In the genomic region with DNA sequence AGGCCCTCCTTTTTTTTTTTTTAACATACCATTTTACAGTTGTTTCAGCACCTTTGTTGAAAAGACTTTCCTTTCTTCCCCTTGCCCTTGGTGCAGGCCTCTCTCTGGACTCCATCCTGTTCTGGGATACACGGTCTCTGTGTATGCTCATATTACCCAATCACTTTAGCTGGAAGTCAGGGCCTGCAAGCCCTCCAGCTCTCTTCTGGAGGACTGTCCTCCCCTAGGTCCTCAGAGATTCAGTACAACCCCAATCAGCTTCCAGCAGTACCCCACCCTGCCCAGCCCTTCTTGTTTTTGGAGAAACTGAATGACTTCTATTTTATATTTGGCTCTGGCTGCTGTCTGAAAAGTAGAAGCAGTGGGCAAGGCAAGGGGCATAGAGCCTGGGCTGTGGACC, we compare ENCODE assay signal across 1 cellular context.
TF ChIP-seq lines count a peak whose summit lies in the region.

No MANE protein-coding gene starts in this region.

TF ChIP-seq in IMR-90, 13 proteins besides CTCF, POLR2A, EP300 and RAD21 (continued from another document):
- TF ChIP-seq, protein P1, sequence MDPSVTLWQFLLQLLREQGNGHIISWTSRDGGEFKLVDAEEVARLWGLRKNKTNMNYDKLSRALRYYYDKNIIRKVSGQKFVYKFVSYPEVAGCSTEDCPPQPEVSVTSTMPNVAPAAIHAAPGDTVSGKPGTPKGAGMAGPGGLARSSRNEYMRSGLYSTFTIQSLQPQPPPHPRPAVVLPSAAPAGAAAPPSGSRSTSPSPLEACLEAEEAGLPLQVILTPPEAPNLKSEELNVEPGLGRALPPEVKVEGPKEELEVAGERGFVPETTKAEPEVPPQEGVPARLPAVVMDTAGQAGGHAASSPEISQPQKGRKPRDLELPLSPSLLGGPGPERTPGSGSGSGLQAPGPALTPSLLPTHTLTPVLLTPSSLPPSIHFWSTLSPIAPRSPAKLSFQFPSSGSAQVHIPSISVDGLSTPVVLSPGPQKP (IDR thresholded peaks at IDR 0.05; ENCODE audit: borderline replicate concordance, low read depth, low read length), result no peak
- TF ChIP-seq FOS (IDR thresholded peaks at IDR 0.05; ENCODE audit: low read depth, low read length) (no peak), RCOR1 (IDR thresholded peaks at IDR 0.05; ENCODE audit: insufficient replicate concordance, low read length) (no peak), RFX5 (IDR thresholded peaks at IDR 0.05; ENCODE audit: low read depth, low read length) (no peak), CEBPB (IDR thresholded peaks at IDR 0.05; ENCODE audit: low read depth, low read length) (no peak), SMC3 (IDR thresholded peaks at IDR 0.05; ENCODE audit: low read depth, low read length) (no peak)
TF ChIP-seq in IMR-90: peak in this region for 0.
